8 cellular contexts compared by ENCODE assay signal in the genomic region with DNA sequence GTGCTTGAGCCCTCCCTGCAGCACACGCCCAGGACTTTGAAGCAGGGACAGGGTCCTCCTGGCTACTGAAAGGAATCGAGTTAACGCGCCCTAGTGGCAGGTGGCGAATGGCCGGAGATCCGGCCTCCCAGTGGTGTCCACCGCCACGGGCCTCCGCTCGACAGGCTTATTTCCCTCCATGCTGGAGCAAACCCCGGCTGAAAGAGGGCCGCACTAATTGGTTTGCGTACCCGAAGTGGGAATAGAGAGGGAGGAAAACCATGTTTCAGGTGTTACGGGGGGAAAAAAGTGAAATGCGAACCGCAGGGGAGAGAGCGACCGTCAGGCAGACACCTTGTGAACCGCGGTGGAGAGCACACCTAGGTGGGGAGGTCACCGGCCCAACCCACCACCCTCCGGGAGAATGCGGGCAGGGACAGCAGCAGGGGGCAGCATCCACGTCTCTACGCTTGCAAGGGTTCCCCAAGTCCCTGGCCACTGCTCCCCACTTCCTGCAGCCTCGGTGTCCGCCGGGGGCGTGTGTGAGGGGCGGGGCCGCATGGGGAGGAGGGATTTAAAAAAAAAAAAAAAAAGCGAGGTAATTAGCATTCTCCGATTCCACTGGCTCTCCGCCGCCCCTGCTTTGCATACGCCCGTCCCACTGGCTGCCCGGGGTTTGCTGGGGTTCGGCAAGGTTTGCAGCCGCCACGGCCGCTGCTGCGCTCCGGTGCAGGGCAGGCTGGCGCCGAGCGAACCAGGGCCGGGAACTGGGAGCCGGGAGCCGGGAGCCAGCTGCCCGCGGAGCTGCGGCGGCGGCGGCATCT.
DNase-seq lines count a peak whose midpoint lies in the region; ATAC-seq and TF ChIP-seq lines count a peak whose summit lies in the region.

No MANE protein-coding gene starts in this region.

- H3K27me3 ChIP-seq in BLaER1 (peaks cover 25% of the 10 kb centered on the region), muscle layer of colon (ENCODE audit: control insufficient read depth in 1 of 2, insufficient read depth in 2 of 2, low read length in 2 of 2) (peaks cover 0 to 45% of the 10 kb centered on the region in 2 donors)

- peak overlapping the region; percentile 74 for H3K9ac ChIP-seq in BLaER1
- H3K9ac ChIP-seq in muscle layer of colon (ENCODE audit: low read length), result no peak overlapping the region

- TF ChIP-seq POLR2A in erythroblast (IDR thresholded peaks at IDR 0.05; ENCODE audit: low read length), result no peak

- peak overlapping the region; percentile 78 for H3K4me3 ChIP-seq in BLaER1
- H3K4me3 ChIP-seq in muscle layer of colon (ENCODE audit: low read depth in 1 of 2, low read length in 2 of 2), result peak overlapping the region; percentile 41 to 42

- DNase-seq in NCI-H82 treated with DMSO at 0.1 percent for 48 hours (lab: John Stamatoyannopoulos, UW; ENCODE audit: unreplicated experiment) (peak; percentile 77), activated T-cell treated with anti-CD3 and anti-CD28 coated beads for 48 hours (ENCODE audit: low read depth) (peak; percentile 79), erythroblast (lab: John Stamatoyannopoulos, UW) (peak; percentile 4 to 12)
- peak; percentile 40 to 68 for DNase-seq in stimulated activated CD8-positive, alpha-beta memory T cell treated with anti-CD3 and anti-CD28 coated beads, Interleukin-4, amount 100 ng/mL, for 4 hours (ENCODE audit: low read depth in 2 of 2, low spot score in 1 of 2)

- ATAC-seq in HG03280 (IDR thresholded peaks at IDR 0.05; ENCODE audit: unreplicated experiment), result peak; percentile 48
- ATAC-seq in HG02938 (IDR thresholded peaks at IDR 0.05; ENCODE audit: unreplicated experiment), result no peak

- peaks cover 15% of the 10 kb centered on the region for H4K20me1 ChIP-seq in BLaER1

- H3K27ac ChIP-seq in BLaER1 (no peak overlapping the region), muscle layer of colon (ENCODE audit: low read depth, low read length) (no peak overlapping the region)

- H3K36me3 ChIP-seq in BLaER1 (no peaks in the 10 kb centered on the region), muscle layer of colon (ENCODE audit: insufficient read depth, low read length) (no peaks in the 10 kb centered on the region)

- H3K9me3 ChIP-seq in BLaER1 (no peaks in the 10 kb centered on the region), muscle layer of colon (ENCODE audit: low read length) (no peaks in the 10 kb centered on the region)

- H3K4me2 ChIP-seq in BLaER1, result peak overlapping the region; percentile 98

- peaks cover 42% of the 10 kb centered on the region for H3K4me1 ChIP-seq in BLaER1
- peaks cover 12% of the 10 kb centered on the region for H3K4me1 ChIP-seq in muscle layer of colon (ENCODE audit: insufficient read depth, low read length)

Comparison
In these comparisons a context has a peak if more than half of its experiments do, and no peak if none do; other contexts are left out.
1. DNase-seq: peak in every context shown above with its lines; median percentile 79 in activated T-cell treated with anti-CD3 and anti-CD28 coated beads for 48 hours; 77 in NCI-H82 treated with DMSO at 0.1 percent for 48 hours; 54 in stimulated activated CD8-positive, alpha-beta memory T cell treated with anti-CD3 and anti-CD28 coated beads, Interleukin-4, amount 100 ng/mL, for 4 hours; 8 in erythroblast.